Comparison of ENCODE assay signal across 9 cellular contexts in the genomic region with DNA sequence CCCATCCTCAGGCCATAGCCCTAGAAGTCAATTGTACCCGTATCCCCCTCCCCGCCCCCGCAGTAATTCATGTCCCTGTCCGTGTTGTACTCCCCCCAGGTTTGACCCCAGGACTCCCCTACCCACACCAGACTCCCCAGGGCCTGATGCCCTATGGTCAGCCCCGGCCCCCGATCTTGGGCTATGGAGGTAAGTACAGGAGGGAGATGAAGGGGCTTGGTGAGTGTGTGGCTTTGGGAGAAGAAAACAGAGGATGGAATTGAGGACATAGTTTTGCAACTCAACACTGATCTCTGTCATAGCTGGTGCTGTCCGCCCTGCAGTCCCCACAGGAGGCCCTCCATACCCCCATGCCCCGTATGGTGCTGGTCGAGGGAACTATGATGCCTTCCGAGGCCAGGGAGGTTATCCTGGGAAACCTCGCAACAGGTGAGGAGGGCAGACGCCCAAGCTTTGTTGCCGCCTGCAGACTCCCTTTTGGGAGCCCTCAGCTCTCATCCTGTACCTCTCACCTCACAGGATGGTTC. TPM values are rescaled to one million over a fixed set of nuclear protein-coding genes. Genes with fewer than 3 reads are reported as not detected.
DNase-seq lines count a peak whose midpoint lies in the region; ATAC-seq and TF ChIP-seq lines count a peak whose summit lies in the region.
"Had no signal": no experiment of that assay in that cellular context is flagged by ENCODE, and none has a peak within 500 bp of the region (broad histone marks: within the 10 kb centered on the region; RNA-seq: fewer than 3 reads in every experiment).

No MANE protein-coding gene starts in this region.

- peak overlapping the region; percentile 80 for H3K4me3 ChIP-seq in left ventricle myocardium inferior
- no peak overlapping the region for H3K4me3 ChIP-seq in lower lobe of right lung

- peaks cover 58% of the 10 kb centered on the region for H3K36me3 Mint-ChIP-seq in activated T-helper 17 cell treated with anti-CD3 and anti-CD28 coated beads, Interleukin-2, amount 50 U/mL, for 72 hours (ENCODE audit: low read depth)

- intact Hi-C loops in left ventricle myocardium inferior (cut with micrococcal nuclease) (no loop called here), left ventricle myocardium superior (cut with micrococcal nuclease) (no loop called here), lower lobe of right lung (cut with DNase I) (no loop called here)

- peak overlapping the region; percentile 83 for H3K27ac Mint-ChIP-seq in activated T-helper 17 cell treated with anti-CD3 and anti-CD28 coated beads, Interleukin-2, amount 50 U/mL, for 72 hours

- H3K9me3 ChIP-seq in left ventricle myocardium inferior (replicated peaks) (no peaks in the 10 kb centered on the region), lower lobe of right lung (no peaks in the 10 kb centered on the region)

- ATAC-seq in left ventricle myocardium superior (no peak), lower lobe of right lung (no peak), HG02588 (IDR thresholded peaks at IDR 0.05; ENCODE audit: unreplicated experiment) (no peak)
- no peak for ATAC-seq in activated T-helper 17 cell treated with anti-CD3 and anti-CD28 coated beads, Interleukin-2, amount 50 U/mL, for 72 hours (replicated peaks)

- H3K36me3 ChIP-seq in left ventricle myocardium inferior (peaks cover 58% of the 10 kb centered on the region), lower lobe of right lung (peaks cover 57% of the 10 kb centered on the region)

- H3K27me3 Mint-ChIP-seq in activated T-helper 17 cell treated with anti-CD3 and anti-CD28 coated beads, Interleukin-2, amount 50 U/mL, for 72 hours: peaks cover 4% of the 10 kb centered on the region

- H3K27ac ChIP-seq in left ventricle myocardium inferior (replicated peaks) (no peak overlapping the region), lower lobe of right lung (peak overlapping the region; percentile 60)

- H3K27me3 ChIP-seq in left ventricle myocardium inferior (ENCODE audit: low read depth) (peaks cover 8% of the 10 kb centered on the region), lower lobe of right lung (ENCODE audit: low read depth) (peaks cover 6% of the 10 kb centered on the region)

- H3K4me1 ChIP-seq in left ventricle myocardium inferior: peaks cover 42% of the 10 kb centered on the region
- peaks cover 38% of the 10 kb centered on the region for H3K4me1 ChIP-seq in lower lobe of right lung

- peaks cover 50% of the 10 kb centered on the region for H3K4me1 Mint-ChIP-seq in activated T-helper 17 cell treated with anti-CD3 and anti-CD28 coated beads, Interleukin-2, amount 50 U/mL, for 72 hours

- H3K4me3 Mint-ChIP-seq in activated T-helper 17 cell treated with anti-CD3 and anti-CD28 coated beads, Interleukin-2, amount 50 U/mL, for 72 hours: peak overlapping the region; percentile 73

- DNase-seq in left ventricle myocardium inferior (no peak), left ventricle myocardium superior (no peak), lower lobe of right lung (no peak), NCI-H2227 treated with DMSO at 0.1 percent for 48 hours (lab: John Stamatoyannopoulos, UW) (no peak)
- DNase-seq in NK-92 treated with Interleukin-12 subunit alpha and Interleukin-12 subunit beta, amount 100 ng/mL, for 24 hours (lab: John Stamatoyannopoulos, UW): no peak
- no peak for DNase-seq in stimulated activated CD4-positive, alpha-beta T cell treated with anti-CD3 and anti-CD28 coated beads, Interleukin-1b, Interleukin-23, amount 100 ng/mL, for 48 hours
- DNase-seq: NCI-H226 had no signal

- no peak for TF ChIP-seq CTCF in left ventricle myocardium inferior (IDR thresholded peaks at IDR 0.05; ENCODE audit: borderline replicate concordance)
- TF ChIP-seq CTCF in lower lobe of right lung (IDR thresholded peaks at IDR 0.05): no peak

- no peaks in the 10 kb centered on the region for H3K9me3 Mint-ChIP-seq in activated T-helper 17 cell treated with anti-CD3 and anti-CD28 coated beads, Interleukin-2, amount 50 U/mL, for 72 hours

RNA-seq across cellular contexts. Expression of a gene that starts 1.5 kb away (rescaled TPM):
- 2.4 TPM for total RNA-seq in left ventricle myocardium inferior
- total RNA-seq in left ventricle myocardium superior: 1.9 TPM
- total RNA-seq in activated T-helper 17 cell treated with anti-CD3 and anti-CD28 coated beads, Interleukin-2, amount 50 U/mL, for 72 hours: 1 to 10 TPM in 1 of 2 donors, under 1 TPM in 1; 0.79 to 3.2 TPM
- 2.3 TPM for total RNA-seq in lower lobe of right lung

RNA-seq across cellular contexts. Expression of a gene that starts 7.7 kb away (rescaled TPM):
- total RNA-seq in left ventricle myocardium inferior (0.49 TPM), left ventricle myocardium superior (0.40 TPM), lower lobe of right lung (0.97 TPM)
- total RNA-seq in activated T-helper 17 cell treated with anti-CD3 and anti-CD28 coated beads, Interleukin-2, amount 50 U/mL, for 72 hours: not detected

RNA-seq across cellular contexts. Expression of a gene that starts 13.1 kb away (rescaled TPM):
- 51.3 TPM for total RNA-seq in left ventricle myocardium inferior
- total RNA-seq in left ventricle myocardium superior: 63.2 TPM
- total RNA-seq in activated T-helper 17 cell treated with anti-CD3 and anti-CD28 coated beads, Interleukin-2, amount 50 U/mL, for 72 hours: 100 to 1,000 TPM; 208 to 255 TPM
- 105 TPM for total RNA-seq in lower lobe of right lung

RNA-seq across cellular contexts. Expression of a gene that starts 20.8 kb away (rescaled TPM):
- total RNA-seq in left ventricle myocardium inferior: 11.7 TPM
- total RNA-seq in left ventricle myocardium superior: 13.6 TPM
- 10 to 100 TPM; 36.5 to 43.5 TPM for total RNA-seq in activated T-helper 17 cell treated with anti-CD3 and anti-CD28 coated beads, Interleukin-2, amount 50 U/mL, for 72 hours
- total RNA-seq in lower lobe of right lung: 56.5 TPM

RNA-seq across cellular contexts. Expression of a gene that starts 35.5 kb away (rescaled TPM):
- total RNA-seq in left ventricle myocardium inferior (10.9 TPM), left ventricle myocardium superior (9.0 TPM), lower lobe of right lung (43.6 TPM)
- 10 to 100 TPM; 15.7 to 30.1 TPM for total RNA-seq in activated T-helper 17 cell treated with anti-CD3 and anti-CD28 coated beads, Interleukin-2, amount 50 U/mL, for 72 hours
